Comparison of ENCODE assay signal across 12 cellular contexts in genomic region chr2:85325466-85325811, GRCh38. TPM values are rescaled to one million over a fixed set of nuclear protein-coding genes. Genes with fewer than 3 reads are reported as not detected.
A peak's percentile ranks its signal among the peaks of the same experiment; 100 is the strongest.
DNase-seq lines count a peak whose midpoint lies in the region; ATAC-seq and TF ChIP-seq lines count a peak whose summit lies in the region.
"Had no signal": no experiment of that assay in that cellular context is flagged by ENCODE, and none has a peak within 500 bp of the region (broad histone marks: within the 10 kb centered on the region; RNA-seq: fewer than 3 reads in every experiment).

No MANE protein-coding gene starts in this region.

- 44 to 55% (median 50%) methylated on average over 9 of the region's 9 CpGs for WGBS in adrenal gland, 4 donors
- WGBS in thyroid gland, 2 donors = 68 to 73% methylated on average over 9 of the region's 9 CpGs

- TF ChIP-seq POLR2A in adrenal gland (IDR thresholded peaks at IDR 0.05) = no peak
- no peak for TF ChIP-seq POLR2A in thyroid gland (IDR thresholded peaks at IDR 0.05)

- no peaks in the 10 kb centered on the region for H3K27me3 ChIP-seq in adrenal gland
- H3K27me3 ChIP-seq in lower lobe of right lung (ENCODE audit: low read depth) = no peaks in the 10 kb centered on the region
- no peaks in the 10 kb centered on the region for H3K27me3 ChIP-seq in thyroid gland

- intact Hi-C loops in adrenal gland (cut with DNase I) = no loop called here
- intact Hi-C loops in lower lobe of right lung (cut with DNase I) = no loop called here
- intact Hi-C loops in thyroid gland (cut with DNase I) = loop anchor here (10.0 kb wide), 1 partner anchor 219 kb away; no protein-coding TSS in a partner anchor

- H3K4me3 Mint-ChIP-seq in activated CD8-positive, alpha-beta memory T cell treated with anti-CD3 and anti-CD28 coated beads, Interleukin-2, amount 10 ng/mL, durations not matched to agents 7 days and 5 days = peak overlapping the region; percentile 92

- H3K4me1 ChIP-seq in adrenal gland (replicated peaks in 1 of 2) (peaks cover 52 to 71% of the 10 kb centered on the region in 2 donors), lower lobe of right lung (peaks cover 64% of the 10 kb centered on the region), thyroid gland (peaks cover 40 to 49% of the 10 kb centered on the region in 2 donors)

- peaks cover 73% of the 10 kb centered on the region for H3K36me3 Mint-ChIP-seq in activated CD8-positive, alpha-beta memory T cell treated with anti-CD3 and anti-CD28 coated beads, Interleukin-2, amount 10 ng/mL, durations not matched to agents 7 days and 5 days

- POLR2A ChIA-PET in HEK293T (lab: Yijun Ruan, JAX) = interaction anchor here (0.9 to 3.6 kb wide), 2 partner anchors 7 to 13 kb away, joined by 3 to 20 read pairs; no protein-coding TSS in a partner anchor

- H3K4me3 ChIP-seq in adrenal gland = peak overlapping the region in 1 of 4 donors; percentile 80
- peak overlapping the region; percentile 71 for H3K4me3 ChIP-seq in lower lobe of right lung
- H3K4me3 ChIP-seq in thyroid gland (replicated peaks in 1 of 3) = peak overlapping the region in 2 of 3 donors; percentile 56 to 65

- no peaks in the 10 kb centered on the region for H3K9me3 ChIP-seq in adrenal gland (replicated peaks in 1 of 3)
- no peaks in the 10 kb centered on the region for H3K9me3 ChIP-seq in lower lobe of right lung
- H3K9me3 ChIP-seq in thyroid gland = no peaks in the 10 kb centered on the region

- CTCF ChIA-PET in activated CD8-positive, alpha-beta memory T cell treated with anti-CD3 and anti-CD28 coated beads, Interleukin-2, amount 10 ng/mL, durations not matched to agents 7 days and 5 days (lab: Charles Lee) = interaction anchor here (4.5 kb wide), 1 partner anchor 25 kb away, joined by 17 read pairs; no protein-coding TSS in a partner anchor
- CTCF ChIA-PET in HEK293T (lab: Yijun Ruan, JAX) = interaction anchor here (1.2 kb wide), 1 partner anchor 25 kb away, joined by 6 read pairs; no protein-coding TSS in a partner anchor

- DNase-seq in activated CD8-positive, alpha-beta memory T cell treated with anti-CD3 and anti-CD28 coated beads, Interleukin-2, amount 10 ng/mL, durations not matched to agents 7 days and 5 days = no peak
- DNase-seq in activated CD8-positive, alpha-beta memory T cell treated with anti-CD3 and anti-CD28 coated beads for 24 hours = no peak
- DNase-seq in adrenal gland (no peak), lower lobe of right lung (no peak), thyroid gland (no peak), NCI-H1930 (lab: John Stamatoyannopoulos, UW) (no peak), RKO (ENCODE audit: low spot score) (no peak), HEK293T (ENCODE audit: extremely low spot score) (no peak)
- DNase-seq: activated gamma-delta T cell treated with Interleukin-2 at 50 U/mL for 16 hours; NCI-H1105 treated with DMSO at 0.1 percent for 48 hours; stimulated activated CD4-positive, alpha-beta T cell treated with anti-CD3 and anti-CD28 coated beads, Interleukin-15, amount 100 ng/mL, for 24 hours had no signal

- H3K27ac Mint-ChIP-seq in activated CD8-positive, alpha-beta memory T cell treated with anti-CD3 and anti-CD28 coated beads, Interleukin-2, amount 10 ng/mL, durations not matched to agents 7 days and 5 days = peak overlapping the region; percentile 100

- H3K27ac ChIP-seq in adrenal gland (peak overlapping the region in 4 of 5 donors; percentile 9 to 99 (median 66)), lower lobe of right lung (no peak overlapping the region), thyroid gland (peak overlapping the region in 1 of 3 donors; percentile 11)
- H3K27ac ChIP-seq: C4-2B had no signal

- H3K36me3 ChIP-seq in adrenal gland (replicated peaks in 1 of 2) = peaks cover 0 to 46% of the 10 kb centered on the region in 2 donors
- H3K36me3 ChIP-seq in lower lobe of right lung = peaks cover 55% of the 10 kb centered on the region
- peaks cover 31 to 34% of the 10 kb centered on the region in 2 donors for H3K36me3 ChIP-seq in thyroid gland

- no peaks in the 10 kb centered on the region for H3K27me3 Mint-ChIP-seq in activated CD8-positive, alpha-beta memory T cell treated with anti-CD3 and anti-CD28 coated beads, Interleukin-2, amount 10 ng/mL, durations not matched to agents 7 days and 5 days

- no peak for ATAC-seq in activated CD8-positive, alpha-beta memory T cell treated with anti-CD3 and anti-CD28 coated beads, Interleukin-2, amount 10 ng/mL, durations not matched to agents 7 days and 5 days
- ATAC-seq in lower lobe of right lung = no peak

- peaks cover 57% of the 10 kb centered on the region for H3K4me1 Mint-ChIP-seq in activated CD8-positive, alpha-beta memory T cell treated with anti-CD3 and anti-CD28 coated beads, Interleukin-2, amount 10 ng/mL, durations not matched to agents 7 days and 5 days

- no peak for TF ChIP-seq CTCF in adrenal gland (IDR thresholded peaks at IDR 0.05)
- no peak for TF ChIP-seq CTCF in lower lobe of right lung (IDR thresholded peaks at IDR 0.05)
- no peak for TF ChIP-seq CTCF in thyroid gland (IDR thresholded peaks at IDR 0.05)

- no peaks in the 10 kb centered on the region for H3K9me3 Mint-ChIP-seq in activated CD8-positive, alpha-beta memory T cell treated with anti-CD3 and anti-CD28 coated beads, Interleukin-2, amount 10 ng/mL, durations not matched to agents 7 days and 5 days (ENCODE audit: low read depth)

TF ChIP-seq in HEK293T, 16 proteins besides CTCF, POLR2A, EP300 and RAD21:
- no peak for TF ChIP-seq CTBP1 (IDR thresholded peaks at IDR 0.05; ENCODE audit: borderline replicate concordance)
- no peak for TF ChIP-seq HDGF (IDR thresholded peaks at IDR 0.05; ENCODE audit: borderline replicate concordance)
- no peak for TF ChIP-seq ARNT (IDR thresholded peaks at IDR 0.05)
- TF ChIP-seq FOXK2 (IDR thresholded peaks at IDR 0.05) = no peak
- TF ChIP-seq ZNF384 (IDR thresholded peaks at IDR 0.05) = no peak
- no peak for TF ChIP-seq TARDBP (IDR thresholded peaks at IDR 0.05)
- TF ChIP-seq SP1 (IDR thresholded peaks at IDR 0.05) = no peak
- TF ChIP-seq ELF4 (IDR thresholded peaks at IDR 0.05) = no peak
- TF ChIP-seq L3MBTL2 (conservative IDR thresholded peaks at IDR 0.05) = no peak
- TF ChIP-seq SUZ12 (IDR thresholded peaks at IDR 0.05) = no peak
- no peak for TF ChIP-seq FOXM1 (IDR thresholded peaks at IDR 0.05; ENCODE audit: borderline replicate concordance)
- TF ChIP-seq FOXA1 (IDR thresholded peaks at IDR 0.05) = no peak

RNA-seq across cellular contexts. Expression of gene TGOLN2, which starts 2.4 kb away (rescaled TPM):
- total RNA-seq in activated CD8-positive, alpha-beta memory T cell treated with anti-CD3 and anti-CD28 coated beads, Interleukin-2, amount 10 ng/mL, durations not matched to agents 7 days and 5 days = 100 to 1,000 TPM; 109 to 116 TPM
- 100 to 1,000 TPM; 130 to 186 (median 145) TPM for total RNA-seq in adrenal gland
- 10 to 100 TPM; 14.8 to 94.4 (median 25.0) TPM for polyA plus RNA-seq in adrenal gland
- total RNA-seq in lower lobe of right lung = 171 TPM
- total RNA-seq in thyroid gland = 100 to 1,000 TPM; 146 to 207 (median 162) TPM

RNA-seq across cellular contexts. Expression of gene RETSAT, which starts 28.9 kb away (rescaled TPM):
- total RNA-seq in activated CD8-positive, alpha-beta memory T cell treated with anti-CD3 and anti-CD28 coated beads, Interleukin-2, amount 10 ng/mL, durations not matched to agents 7 days and 5 days = 10 to 100 TPM; 28.2 to 35.5 TPM
- total RNA-seq in adrenal gland = 100 to 1,000 TPM in 7 of 8 donors, 10 to 100 TPM in 1; 93.8 to 178 (median 131) TPM
- polyA plus RNA-seq in adrenal gland = 100 to 1,000 TPM in 1 of 3 donors, 10 to 100 TPM in 2; 26.1 to 209 (median 60.7) TPM
- 55.5 TPM for total RNA-seq in lower lobe of right lung
- 100 to 1,000 TPM in 3 of 4 donors, 10 to 100 TPM in 1; 88.2 to 253 (median 182) TPM for total RNA-seq in thyroid gland

RNA-seq across cellular contexts. Expression of gene ELMOD3, which starts 29.1 kb away (rescaled TPM):
- total RNA-seq in activated CD8-positive, alpha-beta memory T cell treated with anti-CD3 and anti-CD28 coated beads, Interleukin-2, amount 10 ng/mL, durations not matched to agents 7 days and 5 days = 10 to 100 TPM; 21.7 to 27.7 TPM
- total RNA-seq in adrenal gland (10 to 100 TPM; 12.3 to 37.0 (median 25.3) TPM), lower lobe of right lung (19.6 TPM), thyroid gland (10 to 100 TPM; 23.4 to 34.5 (median 31.4) TPM)
- polyA plus RNA-seq in adrenal gland = 10 to 100 TPM; 18.9 to 69.0 (median 63.1) TPM
